In genomic region chr21:45965084-45965826, GRCh38 we compare ENCODE assay signal across 15 cellular contexts. TPM values are rescaled to one million over a fixed set of nuclear protein-coding genes. Genes with fewer than 3 reads are reported as not detected.
DNase-seq lines count a peak whose midpoint lies in the region; ATAC-seq and TF ChIP-seq lines count a peak whose summit lies in the region.
"Had no signal": no experiment of that assay in that cellular context is flagged by ENCODE, and none has a peak within 500 bp of the region (broad histone marks: within the 10 kb centered on the region; RNA-seq: fewer than 3 reads in every experiment).

No MANE protein-coding gene starts in this region.

- H3K9me3 Mint-ChIP-seq in neural progenitor cell: peaks cover 36% of the 10 kb centered on the region

- H3K4me3 Mint-ChIP-seq in neural progenitor cell: no peak overlapping the region
- H3K4me3 Mint-ChIP-seq: CD4-positive, alpha-beta memory T cell; IgD-negative memory B cell had no signal

- no peaks in the 10 kb centered on the region for H3K36me3 ChIP-seq in neural progenitor cell

- no peak for TF ChIP-seq CTCF in neural progenitor cell (IDR thresholded peaks at IDR 0.05)

- no peak overlapping the region for H3K4me2 ChIP-seq in neural progenitor cell

- peaks cover 5% of the 10 kb centered on the region for H3K27me3 Mint-ChIP-seq in neural progenitor cell (ENCODE audit: insufficient read depth, low read depth)

- no peaks in the 10 kb centered on the region for H3K27me3 ChIP-seq in neural progenitor cell

- H3K79me2 ChIP-seq in neural progenitor cell (ENCODE audit: low read depth): no peaks in the 10 kb centered on the region

- no peaks in the 10 kb centered on the region for H3K36me3 Mint-ChIP-seq in neural progenitor cell

- no peaks in the 10 kb centered on the region for H4K20me1 ChIP-seq in neural progenitor cell (ENCODE audit: low read depth)

- no peak overlapping the region for H3K9ac ChIP-seq in neural progenitor cell
- H3K9ac ChIP-seq: GM23248 had no signal

- no peaks in the 10 kb centered on the region for H3F3A ChIP-seq in neural progenitor cell (ENCODE audit: low read depth)

- ATAC-seq in left lobe of liver (peak; percentile 67), HG03432 (IDR thresholded peaks at IDR 0.05; ENCODE audit: unreplicated experiment) (no peak)
- ATAC-seq: GM12878, HCT116 had no signal

- H3K4me1 Mint-ChIP-seq in neural progenitor cell: peaks cover 5% of the 10 kb centered on the region
- H3K4me1 Mint-ChIP-seq: CD4-positive, alpha-beta memory T cell had no signal

- H3K4me3 ChIP-seq in neural progenitor cell: no peak overlapping the region
- H3K4me3 ChIP-seq: GM12878, GM23248 had no signal

- H2AFZ ChIP-seq in neural progenitor cell (replicated peaks): no peak overlapping the region
- H2AFZ ChIP-seq: GM23248 had no signal

- no peaks in the 10 kb centered on the region for H3K4me1 ChIP-seq in neural progenitor cell

- no peak overlapping the region for H3K27ac ChIP-seq in neural progenitor cell
- H3K27ac ChIP-seq: C4-2B, GM23248 had no signal

- H3K9me3 ChIP-seq in neural progenitor cell (ENCODE audit: low read depth): peaks cover 3% of the 10 kb centered on the region

- H3K27ac Mint-ChIP-seq in neural progenitor cell: peak overlapping the region; percentile 14
- H3K27ac Mint-ChIP-seq: CD4-positive, alpha-beta memory T cell; IgD-negative memory B cell had no signal

- DNase-seq in NCI-H524 (lab: John Stamatoyannopoulos, UW) (peak; percentile 80 to 96), left lobe of liver (ENCODE audit: low spot score) (no peak), neural progenitor cell (ENCODE audit: low spot score) (no peak), NCI-H748 (lab: John Stamatoyannopoulos, UW; ENCODE audit: unreplicated experiment) (no peak), HPDE6-E6E7 (ENCODE audit: extremely low spot score) (no peak)
- DNase-seq in activated effector memory CD4-positive, alpha-beta T cell treated with anti-CD3 and anti-CD28 coated beads, Interleukin-2, amount 50 U/mL, for 16 hours: no peak
- DNase-seq: ACHN; CD4-positive, alpha-beta memory T cell; DMS79; GM23248 had no signal

RNA-seq across cellular contexts. Expression of gene COL6A1, which starts 16.3 kb away (rescaled TPM):
- 48.0 TPM for total RNA-seq in left lobe of liver
- total RNA-seq in neural progenitor cell (ENCODE audit: low replicate concordance): 12.6 and 52.2 TPM in 2 replicates

Comparison
In these comparisons a context has a peak if more than half of its experiments do, and no peak if none do; other contexts are left out.
1. DNase-seq: peak in NCI-H524 (2 of 2); none in left lobe of liver (single experiment), neural progenitor cell (single experiment), activated effector memory CD4-positive, alpha-beta T cell treated with anti-CD3 and anti-CD28 coated beads, Interleukin-2, amount 50 U/mL, for 16 hours (single experiment), NCI-H748 (single experiment) and HPDE6-E6E7 (single experiment).